Comparison of ENCODE assay signal across 27 cellular contexts in the genomic region with DNA sequence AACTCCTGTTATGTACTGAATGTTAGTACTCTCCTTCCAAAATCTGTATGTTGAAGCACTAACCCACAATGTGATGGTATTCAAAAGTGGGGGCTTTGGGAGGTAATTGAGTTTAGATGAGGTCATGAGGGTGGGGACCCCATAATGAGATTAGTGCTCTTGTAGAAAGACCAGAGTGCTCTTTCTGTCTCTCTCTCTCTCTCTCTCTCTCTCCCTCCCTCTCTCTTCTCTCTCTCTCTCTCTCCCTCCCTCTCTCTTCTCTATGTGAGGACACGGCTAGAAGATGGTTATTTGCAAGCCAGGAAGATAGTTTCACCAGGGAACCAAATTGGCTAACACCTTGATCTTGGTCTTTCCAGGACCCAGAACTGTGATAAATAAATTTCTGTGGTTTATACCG.
"Had no signal": no experiment of that assay in that cellular context is flagged by ENCODE, and none has a peak within 500 bp of the region (broad histone marks: within the 10 kb centered on the region; RNA-seq: fewer than 3 reads in every experiment).

No MANE protein-coding gene starts in this region.

- H3K9me3 Mint-ChIP-seq: stimulated activated naive B cell treated with anti-CD40 and anti-IgM and Interleukin-4, amounts not matched to agents 10 μg/mL and 1 μg/mL and 100 μg/mL, for 72 hours; stimulated activated naive CD8-positive, alpha-beta T cell treated with anti-CD3 and anti-CD28 coated beads, Interleukin-15, amount 100 ng/mL, for 72 hours; stimulated activated naive CD8-positive, alpha-beta T cell treated with anti-CD3 and anti-CD28 coated beads, Interleukin-15, Interleukin-2, amounts not matched to agents 100 ng/mL and 50 ng/mL, for 24 hours; type B pancreatic cell had no signal

- H3K36me3 ChIP-seq: stomach, suprapubic skin, thoracic aorta, thyroid gland, tibial artery, tibial nerve, transverse colon, upper lobe of left lung, upper lobe of right lung, uterus, vagina had no signal

- DNase-seq: stimulated activated CD4-positive, alpha-beta T cell treated with anti-CD3 and anti-CD28 coated beads, Interleukin-2, amount 100 ng/mL, for 48 hours; stimulated activated CD4-positive, alpha-beta T cell treated with anti-CD3 and anti-CD28 coated beads, Interleukin-4, amount 100 ng/mL, for 1 hour; stimulated activated CD4-positive, alpha-beta T cell treated with anti-CD3 and anti-CD28 coated beads, Interleukin-4, amount 100 ng/mL, for 24 hours; stimulated activated CD4-positive, alpha-beta T cell treated with anti-CD3 and anti-CD28 coated beads, Interleukin-4, amount 100 ng/mL, for 4 hours; stimulated activated CD8-positive, alpha-beta memory T cell treated with anti-CD3 and anti-CD28 coated beads, Interleukin-4, amount 100 ng/mL, for 48 hours; stimulated activated naive B cell treated with anti-CD40 and anti-IgM and Interleukin-4, amounts not matched to agents 10 μg/mL and 1 μg/mL and 100 μg/mL, for 72 hours; stimulated activated naive CD4-positive, alpha-beta T cell; stimulated activated naive CD4-positive, alpha-beta T cell treated with Interleukin-2 at 50 U/mL for 16 hours; stimulated activated naive CD8-positive, alpha-beta T cell treated with anti-CD3 and anti-CD28 coated beads, Interleukin-15, amount 100 ng/mL, for 72 hours; stimulated activated naive CD8-positive, alpha-beta T cell treated with anti-CD3 and anti-CD28 coated beads, Interleukin-15, Interleukin-2, amounts not matched to agents 100 U/mL and 50 U/mL, for 24 hours; stomach; substantia nigra; testis; thyroid gland; tibial artery; transverse colon; trophoblast cell; upper lobe of left lung; upper lobe of right lung; uterus had no signal

- H3K4me3 ChIP-seq: stomach, suprapubic skin, testis, thoracic aorta, thyroid gland, tibial artery, tibial nerve, transverse colon, upper lobe of left lung, upper lobe of right lung, uterus, vagina had no signal

- H3K36me3 Mint-ChIP-seq: stimulated activated effector memory CD8-positive, alpha-beta T cell treated with anti-CD3 and anti-CD28 coated beads, Interleukin-12 subunit alpha, Interleukin-12 subunit beta, amount 100 ng/mL, for 72 hours; stimulated activated naive B cell treated with anti-CD40 and anti-IgM and Interleukin-4, amounts not matched to agents 10 μg/mL and 1 μg/mL and 100 μg/mL, for 72 hours; type B pancreatic cell had no signal

- H3K27ac ChIP-seq: stomach, suprapubic skin, testis, thoracic aorta, thyroid gland, tibial artery, tibial nerve, transverse colon, upper lobe of left lung, upper lobe of right lung, uterus, vagina had no signal

- H3K9me3 ChIP-seq: stomach, suprapubic skin, testis, thoracic aorta, thyroid gland, tibial artery, tibial nerve, transverse colon, upper lobe of left lung, upper lobe of right lung, uterus, vagina had no signal

- H3K27me3 Mint-ChIP-seq: stimulated activated naive B cell treated with anti-CD40 and anti-IgM and Interleukin-4, amounts not matched to agents 10 μg/mL and 1 μg/mL and 100 μg/mL, for 72 hours; stimulated activated naive CD8-positive, alpha-beta T cell treated with anti-CD3 and anti-CD28 coated beads, Interleukin-15, amount 100 ng/mL, for 72 hours; stimulated activated naive CD8-positive, alpha-beta T cell treated with anti-CD3 and anti-CD28 coated beads, Interleukin-15, Interleukin-2, amounts not matched to agents 100 ng/mL and 50 ng/mL, for 24 hours had no signal

- H3K4me1 ChIP-seq: stomach, suprapubic skin, testis, thyroid gland, tibial nerve, transverse colon, upper lobe of left lung, upper lobe of right lung, uterus, vagina had no signal

- ATAC-seq: stimulated activated effector memory CD8-positive, alpha-beta T cell treated with anti-CD3 and anti-CD28 coated beads, Interleukin-12 subunit alpha, Interleukin-12 subunit beta, amount 100 ng/mL, for 72 hours; stimulated activated naive B cell treated with anti-CD40 and anti-IgM and Interleukin-4, amounts not matched to agents 10 μg/mL and 1 μg/mL and 100 μg/mL, for 72 hours; stimulated activated naive CD8-positive, alpha-beta T cell treated with anti-CD3 and anti-CD28 coated beads, Interleukin-15, amount 100 ng/mL, for 72 hours; stimulated activated naive CD8-positive, alpha-beta T cell treated with anti-CD3 and anti-CD28 coated beads, Interleukin-15, Interleukin-2, amounts not matched to agents 100 U/mL and 50 U/mL, for 24 hours; upper lobe of right lung had no signal

- H3K27ac Mint-ChIP-seq: stimulated activated effector memory CD8-positive, alpha-beta T cell treated with anti-CD3 and anti-CD28 coated beads, Interleukin-12 subunit alpha, Interleukin-12 subunit beta, amount 100 ng/mL, for 72 hours; stimulated activated naive B cell treated with anti-CD40 and anti-IgM and Interleukin-4, amounts not matched to agents 10 μg/mL and 1 μg/mL and 100 μg/mL, for 72 hours; stimulated activated naive CD8-positive, alpha-beta T cell treated with anti-CD3 and anti-CD28 coated beads, Interleukin-15, Interleukin-2, amounts not matched to agents 100 ng/mL and 50 ng/mL, for 24 hours; type B pancreatic cell had no signal

- H3K4me1 Mint-ChIP-seq: stimulated activated effector memory CD8-positive, alpha-beta T cell treated with anti-CD3 and anti-CD28 coated beads, Interleukin-12 subunit alpha, Interleukin-12 subunit beta, amount 100 ng/mL, for 72 hours; stimulated activated naive B cell treated with anti-CD40 and anti-IgM and Interleukin-4, amounts not matched to agents 10 μg/mL and 1 μg/mL and 100 μg/mL, for 72 hours; stimulated activated naive CD8-positive, alpha-beta T cell treated with anti-CD3 and anti-CD28 coated beads, Interleukin-15, amount 100 ng/mL, for 72 hours had no signal

- H3K27me3 ChIP-seq: stomach, suprapubic skin, testis, thyroid gland, tibial artery, tibial nerve, transverse colon, upper lobe of left lung, upper lobe of right lung, uterus, vagina had no signal

- H3K4me3 Mint-ChIP-seq: stimulated activated effector memory CD8-positive, alpha-beta T cell treated with anti-CD3 and anti-CD28 coated beads, Interleukin-12 subunit alpha, Interleukin-12 subunit beta, amount 100 ng/mL, for 72 hours; stimulated activated naive B cell treated with anti-CD40 and anti-IgM and Interleukin-4, amounts not matched to agents 10 μg/mL and 1 μg/mL and 100 μg/mL, for 72 hours; stimulated activated naive CD8-positive, alpha-beta T cell treated with anti-CD3 and anti-CD28 coated beads, Interleukin-15, amount 100 ng/mL, for 72 hours; stimulated activated naive CD8-positive, alpha-beta T cell treated with anti-CD3 and anti-CD28 coated beads, Interleukin-15, Interleukin-2, amounts not matched to agents 100 ng/mL and 50 ng/mL, for 24 hours; type B pancreatic cell had no signal
